In genomic region chr3:45064512-45065372, GRCh38 we compare ENCODE assay signal across 8 cellular contexts. TPM values are rescaled to one million over a fixed set of nuclear protein-coding genes. Genes with fewer than 3 reads are reported as not detected.
DNase-seq lines count a peak whose midpoint lies in the region; ATAC-seq and TF ChIP-seq lines count a peak whose summit lies in the region.

No MANE protein-coding gene starts in this region.

- H3K9me3 ChIP-seq in lung (ENCODE audit: control insufficient read depth in 2 of 2, insufficient read depth in 1 of 2, low read length in 1 of 2) (no peaks in the 10 kb centered on the region), tibial nerve (no peaks in the 10 kb centered on the region)

- H3K4me3 ChIP-seq in lung: no peak overlapping the region
- H3K4me3 ChIP-seq in tibial nerve: no peak overlapping the region
- H3K4me3 ChIP-seq in GM23338: no peak overlapping the region

- no peaks in the 10 kb centered on the region for H3K36me3 ChIP-seq in lung (ENCODE audit: control insufficient read depth in 2 of 2, insufficient read depth in 2 of 2, low read length in 2 of 2)
- no peaks in the 10 kb centered on the region for H3K36me3 ChIP-seq in tibial nerve
- no peaks in the 10 kb centered on the region for H3K36me3 ChIP-seq in GM23338 (ENCODE audit: insufficient read depth)

- no peaks in the 10 kb centered on the region for H3K36me3 Mint-ChIP-seq in GM23338 (ENCODE audit: low read depth)

- H2AFZ ChIP-seq in GM23338: no peak overlapping the region

- no peak for TF ChIP-seq POLR2A in tibial nerve (IDR thresholded peaks at IDR 0.05)

- H3K9me2 ChIP-seq in GM23338 (ENCODE audit: insufficient read depth): no peaks in the 10 kb centered on the region

- H3K27me3 ChIP-seq in lung (ENCODE audit: control insufficient read depth, insufficient read depth) (no peaks in the 10 kb centered on the region), tibial nerve (no peaks in the 10 kb centered on the region), GM23338 (ENCODE audit: insufficient read depth) (peaks cover 18% of the 10 kb centered on the region)

- no peak overlapping the region for H3K27ac Mint-ChIP-seq in GM23338

- H4K20me1 ChIP-seq in GM23338 (replicated peaks; ENCODE audit: insufficient read depth): no peaks in the 10 kb centered on the region

- H3K79me2 ChIP-seq in GM23338 (replicated peaks; ENCODE audit: insufficient read depth): no peaks in the 10 kb centered on the region

- DNase-seq in activated T-cell treated with anti-CD3 and anti-CD28 coated beads for 24 hours (ENCODE audit: low read depth) (peak; percentile 47), lung (ENCODE audit: low spot score) (peak; percentile 63), tibial nerve (ENCODE audit: low spot score in 2 of 2) (no peak), GM23338 (ENCODE audit: low spot score) (no peak), kidney glomerular epithelial cell (lab: John Stamatoyannopoulos, UW) (no peak)
- no peak for DNase-seq in activated T-cell treated with anti-CD3 and anti-CD28 coated beads, Interleukin-2, amount 50 U/mL, for 1 hour
- DNase-seq in activated naive CD4-positive, alpha-beta T cell treated with anti-CD3 and anti-CD28 coated beads, Interleukin-2, amount 50 U/mL, for 16 hours: peak; percentile 49

- TF ChIP-seq EP300 in tibial nerve (IDR thresholded peaks at IDR 0.05): peak; percentile 26 to 39

- no peak for TF ChIP-seq CTCF in lung (IDR thresholded peaks at IDR 0.05; ENCODE audit: control extremely low read depth, extremely low read depth)
- TF ChIP-seq CTCF in tibial nerve (IDR thresholded peaks at IDR 0.05): no peak
- no peak for TF ChIP-seq CTCF in GM23338 (conservative IDR thresholded peaks at IDR 0.05; ENCODE audit: low read depth in 2 of 2)

- no peaks in the 10 kb centered on the region; the same call in 2 of the 3 replicates for H3K9me3 Mint-ChIP-seq in GM23338

- ATAC-seq in lung (ENCODE audit: insufficient read depth, low FRiP score): peak; percentile 48
- ATAC-seq in HG02642 (IDR thresholded peaks at IDR 0.05; ENCODE audit: poor library complexity, unreplicated experiment): no peak
- no peak for ATAC-seq in GM23338

- H3K4me3 Mint-ChIP-seq in GM23338: no peak overlapping the region

- H3K4me1 Mint-ChIP-seq in GM23338: peaks cover 20% of the 10 kb centered on the region; the same call in 2 of the 3 replicates

- no peaks in the 10 kb centered on the region for H3F3A ChIP-seq in GM23338 (replicated peaks; ENCODE audit: low read depth)

- peaks cover 14% of the 10 kb centered on the region for H3K27me3 Mint-ChIP-seq in GM23338 (ENCODE audit: insufficient read depth, low read depth, poor library complexity)

- peak overlapping the region in 1 of 2 donors; percentile 80 for H3K27ac ChIP-seq in lung (ENCODE audit: low read depth in 1 of 2, low read length in 1 of 2)
- H3K27ac ChIP-seq in tibial nerve: peak overlapping the region in 2 of 4 donors; percentile 55 to 65
- H3K27ac ChIP-seq in GM23338 (ENCODE audit: low read depth): no peak overlapping the region

- 18 to 29% methylated on average over 12 of the region's 12 CpGs for whole genome bisulfite sequencing in lung, 2 donors
- 53 to 56% methylated on average over 12 of the region's 12 CpGs for WGBS in tibial nerve, 2 donors

- no peak overlapping the region for H3K4me2 ChIP-seq in GM23338

- peaks cover 0 to 2% of the 10 kb centered on the region in 2 donors for H3K4me1 ChIP-seq in lung (ENCODE audit: control insufficient read depth in 2 of 2, insufficient read depth in 2 of 2, low read length in 2 of 2)
- H3K4me1 ChIP-seq in tibial nerve: peaks cover 0 to 39% (median 6%) of the 10 kb centered on the region in 4 donors
- peaks cover 13% of the 10 kb centered on the region for H3K4me1 ChIP-seq in GM23338 (ENCODE audit: insufficient read depth)

TF ChIP-seq in GM23338, 12 proteins besides CTCF, POLR2A, EP300 and RAD21 (continues in another document):
- TF ChIP-seq EZH2phosphoT487 (IDR thresholded peaks at IDR 0.05; ENCODE audit: unreplicated experiment): no peak
- TF ChIP-seq EZH2 (IDR thresholded peaks at IDR 0.05; ENCODE audit: low read depth, unreplicated experiment): no peak
- TF ChIP-seq ZNF331 (CRISPR knock-in tag; IDR thresholded peaks at IDR 0.05; ENCODE audit: low read depth): no peak
- TF ChIP-seq NANOG (IDR thresholded peaks at IDR 0.05; ENCODE audit: borderline replicate concordance): no peak
- TF ChIP-seq, protein P1, sequence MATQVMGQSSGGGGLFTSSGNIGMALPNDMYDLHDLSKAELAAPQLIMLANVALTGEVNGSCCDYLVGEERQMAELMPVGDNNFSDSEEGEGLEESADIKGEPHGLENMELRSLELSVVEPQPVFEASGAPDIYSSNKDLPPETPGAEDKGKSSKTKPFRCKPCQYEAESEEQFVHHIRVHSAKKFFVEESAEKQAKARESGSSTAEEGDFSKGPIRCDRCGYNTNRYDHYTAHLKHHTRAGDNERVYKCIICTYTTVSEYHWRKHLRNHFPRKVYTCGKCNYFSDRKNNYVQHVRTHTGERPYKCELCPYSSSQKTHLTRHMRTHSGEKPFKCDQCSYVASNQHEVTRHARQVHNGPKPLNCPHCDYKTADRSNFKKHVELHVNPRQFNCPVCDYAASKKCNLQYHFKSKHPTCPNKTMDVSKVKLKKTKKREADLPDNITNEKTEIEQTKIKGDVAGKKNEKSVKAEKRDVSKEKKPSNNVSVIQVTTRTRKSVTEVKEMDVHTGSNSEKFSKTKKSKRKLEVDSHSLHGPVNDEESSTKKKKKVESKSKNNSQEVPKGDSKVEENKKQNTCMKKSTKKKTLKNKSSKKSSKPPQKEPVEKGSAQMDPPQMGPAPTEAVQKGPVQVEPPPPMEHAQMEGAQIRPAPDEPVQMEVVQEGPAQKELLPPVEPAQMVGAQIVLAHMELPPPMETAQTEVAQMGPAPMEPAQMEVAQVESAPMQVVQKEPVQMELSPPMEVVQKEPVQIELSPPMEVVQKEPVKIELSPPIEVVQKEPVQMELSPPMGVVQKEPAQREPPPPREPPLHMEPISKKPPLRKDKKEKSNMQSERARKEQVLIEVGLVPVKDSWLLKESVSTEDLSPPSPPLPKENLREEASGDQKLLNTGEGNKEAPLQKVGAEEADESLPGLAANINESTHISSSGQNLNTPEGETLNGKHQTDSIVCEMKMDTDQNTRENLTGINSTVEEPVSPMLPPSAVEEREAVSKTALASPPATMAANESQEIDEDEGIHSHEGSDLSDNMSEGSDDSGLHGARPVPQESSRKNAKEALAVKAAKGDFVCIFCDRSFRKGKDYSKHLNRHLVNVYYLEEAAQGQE (IDR thresholded peaks at IDR 0.05; ENCODE audit: unreplicated experiment): no peak
- TF ChIP-seq ETS1 (IDR thresholded peaks at IDR 0.05): no peak

RNA-seq across cellular contexts. Expression of gene CLEC3B, which starts 38.6 kb away (rescaled TPM):
- total RNA-seq in lung: 100 to 1,000 TPM in 1 of 2 donors, 10 to 100 TPM in 1; 52.3 to 128 TPM
- polyA plus RNA-seq in lung: 100 to 1,000 TPM in 1 of 2 donors, 10 to 100 TPM in 1; 33.1 to 167 TPM
- 100 to 1,000 TPM; 137 to 819 (median 340) TPM for total RNA-seq in tibial nerve
- not detected in 2 replicates for total RNA-seq in GM23338 (2014; rRNA removed; shearing (Covaris generic))
- not detected in 2 replicates for polyA plus RNA-seq in GM23338 (2016; fragmentation: Nextera tagmentation; extraction: Ambion mirVana)

Comparison
In these comparisons a context has a peak if more than half of its experiments do, and no peak if none do; other contexts are left out.
1. DNase-seq: peak in activated T-cell treated with anti-CD3 and anti-CD28 coated beads for 24 hours (single experiment), activated naive CD4-positive, alpha-beta T cell treated with anti-CD3 and anti-CD28 coated beads, Interleukin-2, amount 50 U/mL, for 16 hours (single experiment) and lung (single experiment); none in activated T-cell treated with anti-CD3 and anti-CD28 coated beads, Interleukin-2, amount 50 U/mL, for 1 hour (single experiment), tibial nerve (0 of 2), GM23338 (single experiment) and kidney glomerular epithelial cell (single experiment).
2. RNA of gene CLEC3B, which starts 38.6 kb away (total RNA-seq): 137 to 819 TPM in tibial nerve and 52.3 to 128 TPM in lung; not detected in GM23338; every median in the first group is over 10 times any median in the second.